ENCODE assay signal across 1 cellular context in genomic region chr20:62301773-62302340, GRCh38.
TF ChIP-seq lines count a peak whose summit lies in the region.

No MANE protein-coding gene starts in this region.

TF ChIP-seq in A549, 52 proteins besides CTCF, POLR2A, EP300 and RAD21 (continued from another document):
- TF ChIP-seq REST (IDR thresholded peaks at IDR 0.05) = no peak
- TF ChIP-seq TFCP2L1 (CRISPR knock-in tag; IDR thresholded peaks at IDR 0.05) = no peak; the same call in 1 of the 2 replicates
- no peak for TF ChIP-seq ZC3H11A (IDR thresholded peaks at IDR 0.05)
- TF ChIP-seq NPAS2 (CRISPR knock-in tag; IDR thresholded peaks at IDR 0.05; ENCODE audit: borderline replicate concordance) = no peak
- TF ChIP-seq CBX2 (IDR thresholded peaks at IDR 0.05; ENCODE audit: borderline replicate concordance, low read depth) = no peak
- TF ChIP-seq ELK1 (IDR thresholded peaks at IDR 0.05; ENCODE audit: low read depth, low read length) = no peak
- TF ChIP-seq TP53 (CRISPR knock-in tag; IDR thresholded peaks at IDR 0.05) = peak; percentile 60; the same call in 1 of the 2 replicates
- TF ChIP-seq ZFP36 (IDR thresholded peaks at IDR 0.05; ENCODE audit: borderline replicate concordance, partially characterized antibody) = no peak
- no peak for TF ChIP-seq CBX8 (IDR thresholded peaks at IDR 0.05)
- no peak for TF ChIP-seq RNF2 (IDR thresholded peaks at IDR 0.05; ENCODE audit: borderline replicate concordance, low read depth)
- no peak for TF ChIP-seq JUNB (IDR thresholded peaks at IDR 0.05)
- no peak for TF ChIP-seq EHF (CRISPR knock-in tag; IDR thresholded peaks at IDR 0.05)
- TF ChIP-seq USF2 (IDR thresholded peaks at IDR 0.05) = no peak
- TF ChIP-seq BHLHE40 (IDR thresholded peaks at IDR 0.05; ENCODE audit: low read depth, low read length) = no peak
- peak in 1 of 2 experiments; percentile 24; a peak in 1 of 5 replicates for TF ChIP-seq JUN (IDR thresholded peaks at IDR 0.05)
- TF ChIP-seq ZSCAN20 (CRISPR knock-in tag; IDR thresholded peaks at IDR 0.05) = no peak
- no peak for TF ChIP-seq RFX5 (IDR thresholded peaks at IDR 0.05)
- TF ChIP-seq MAZ (IDR thresholded peaks at IDR 0.05; ENCODE audit: borderline replicate concordance, low read depth, low read length) = 0 out of 2 replicates have a peak, but pooled peaks have one; percentile 45
- peak; percentile 84; the same call in 1 of the 2 replicates for TF ChIP-seq CHD4 (IDR thresholded peaks at IDR 0.05; ENCODE audit: borderline replicate concordance)
- TF ChIP-seq HOXB5 (CRISPR knock-in tag; IDR thresholded peaks at IDR 0.05) = 0 out of 2 replicates have a peak, but pooled peaks have one; percentile 35
- no peak for TF ChIP-seq RCOR1 (IDR thresholded peaks at IDR 0.05; ENCODE audit: low read depth, low read length)
- TF ChIP-seq KDM5A (IDR thresholded peaks at IDR 0.05) = no peak
- TF ChIP-seq MAX (IDR thresholded peaks at IDR 0.05) = peak; percentile 75
- TF ChIP-seq FOXS1 (CRISPR knock-in tag; IDR thresholded peaks at IDR 0.05) = no peak
- TF ChIP-seq EHMT2 (IDR thresholded peaks at IDR 0.05; ENCODE audit: low read depth) = no peak
- TF ChIP-seq FOSL2 (IDR thresholded peaks at IDR 0.05) = no peak
- peak; percentile 65 for TF ChIP-seq FOSL2 (CRISPR knock-in tag; IDR thresholded peaks at IDR 0.05)
- no peak for TF ChIP-seq KDM1A (IDR thresholded peaks at IDR 0.05; ENCODE audit: low read depth)
- TF ChIP-seq ESRRA (IDR thresholded peaks at IDR 0.05; ENCODE audit: borderline replicate concordance, low read length) = no peak
- no peak for TF ChIP-seq NR3C1 (IDR thresholded peaks at IDR 0.05)
- no peak for TF ChIP-seq HOXB13 (CRISPR knock-in tag; IDR thresholded peaks at IDR 0.05; ENCODE audit: low read depth)
- peak; percentile 64; the same call in 1 of the 2 replicates for TF ChIP-seq FOSB (CRISPR knock-in tag; IDR thresholded peaks at IDR 0.05)
- TF ChIP-seq HOXA7 (CRISPR knock-in tag; IDR thresholded peaks at IDR 0.05) = no peak
- no peak for TF ChIP-seq HDAC2 (IDR thresholded peaks at IDR 0.05)
- TF ChIP-seq MAFK (IDR thresholded peaks at IDR 0.05; ENCODE audit: partially characterized antibody) = no peak
- TF ChIP-seq CEBPB (IDR thresholded peaks at IDR 0.05) = peak; percentile 80 to 91
- TF ChIP-seq PBX3 (IDR thresholded peaks at IDR 0.05) = no peak
- no peak for TF ChIP-seq GATA3 (IDR thresholded peaks at IDR 0.05; ENCODE audit: borderline replicate concordance)
TF ChIP-seq in A549: peak in this region for 11.
